Comparison of ENCODE assay signal across 35 cellular contexts in the genomic region with DNA sequence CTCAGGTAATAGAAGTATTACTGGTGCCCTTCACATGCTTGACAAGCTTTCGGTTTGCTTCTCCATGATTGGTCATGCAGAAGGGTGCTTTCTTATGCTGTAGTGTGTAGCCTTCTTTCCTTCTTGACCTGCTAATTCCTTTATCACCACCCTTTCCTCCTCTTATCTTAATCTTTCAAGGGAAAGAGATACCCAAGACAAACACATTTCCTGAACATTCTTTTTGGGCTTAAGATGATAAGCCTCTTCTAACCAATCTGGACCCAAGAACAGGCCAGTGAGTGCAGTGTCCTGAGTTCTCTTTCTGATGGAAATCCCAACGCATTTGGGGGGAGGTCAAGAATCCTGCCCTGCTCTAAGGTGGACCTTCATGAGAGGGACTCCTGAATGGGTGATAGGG. TPM values are rescaled to one million over a fixed set of nuclear protein-coding genes. Genes with fewer than 3 reads are reported as not detected.
"Had no signal": no experiment of that assay in that cellular context is flagged by ENCODE, and none has a peak within 500 bp of the region (broad histone marks: within the 10 kb centered on the region; RNA-seq: fewer than 3 reads in every experiment).

No MANE protein-coding gene starts in this region.

- H3K27ac ChIP-seq: ascending aorta, VCaP had no signal

- H3K4me1 ChIP-seq: ascending aorta had no signal

- H3K4me3 Mint-ChIP-seq: activated CD4-positive, alpha-beta memory T cell treated with anti-CD3 and anti-CD28 coated beads, Interleukin-2, amount 10 ng/mL, durations not matched to agents 7 days and 5 days; activated CD4-positive, alpha-beta T cell treated with anti-CD3 and anti-CD28 coated beads for 36 hours; activated CD4-positive, alpha-beta T cell treated with anti-CD3 and anti-CD28 coated beads, Interleukin-2, amount 10 ng/mL, durations not matched to agents 7 days and 5 days; activated CD8-positive, alpha-beta memory T cell treated with anti-CD3 and anti-CD28 coated beads, Interleukin-2, amount 10 ng/mL, durations not matched to agents 7 days and 5 days; activated CD8-positive, alpha-beta T cell treated with anti-CD3 and anti-CD28 coated beads, Interleukin-2, amount 10 ng/mL, durations not matched to agents 7 days and 5 days; activated naive CD4-positive, alpha-beta T cell treated with anti-CD3 and anti-CD28 coated beads, Interleukin-2, amount 10 ng/mL, durations not matched to agents 7 days and 5 days; activated naive CD4-positive, alpha-beta T cell treated with anti-CD3 and anti-CD28 coated beads, Interleukin-2, amount 50 U/mL, for 24 hours; activated naive CD8-positive, alpha-beta T cell; activated naive CD8-positive, alpha-beta T cell treated with anti-CD3 and anti-CD28 coated beads, Interleukin-2, amount 10 ng/mL, durations not matched to agents 7 days and 5 days; activated naive CD8-positive, alpha-beta T cell treated with anti-CD3 and anti-CD28 coated beads, Interleukin-2, amount 50 U/mL, for 24 hours; activated T-cell treated with anti-CD3 and anti-CD28 coated beads, Interleukin-2, amount 50 U/mL, for 24 hours; brain; T-helper 1 cell treated with Interleukin-12 subunit alpha and Interleukin-12 subunit beta and Interleukin-4 antibody, amounts not matched to agents 30 μg/mL and 1 μg/mL, for 36 hours; T-helper 2 cell treated with Interferon-gamma antibody and Interleukin-4, amounts not matched to agents 5 μg/mL and 100 μg/mL, for 36 hours; WTC11 had no signal

- H3K4me1 Mint-ChIP-seq: activated CD4-positive, alpha-beta memory T cell treated with anti-CD3 and anti-CD28 coated beads, Interleukin-2, amount 10 ng/mL, durations not matched to agents 7 days and 5 days; activated CD4-positive, alpha-beta T cell treated with anti-CD3 and anti-CD28 coated beads for 36 hours; activated CD4-positive, alpha-beta T cell treated with anti-CD3 and anti-CD28 coated beads, Interleukin-2, amount 10 ng/mL, durations not matched to agents 7 days and 5 days; activated CD8-positive, alpha-beta memory T cell treated with anti-CD3 and anti-CD28 coated beads, Interleukin-2, amount 10 ng/mL, durations not matched to agents 7 days and 5 days; activated naive CD4-positive, alpha-beta T cell treated with anti-CD3 and anti-CD28 coated beads, Interleukin-2, amount 10 ng/mL, durations not matched to agents 7 days and 5 days; activated naive CD4-positive, alpha-beta T cell treated with anti-CD3 and anti-CD28 coated beads, Interleukin-2, amount 50 U/mL, for 24 hours; activated naive CD8-positive, alpha-beta T cell treated with anti-CD3 and anti-CD28 coated beads, Interleukin-2, amount 10 ng/mL, durations not matched to agents 7 days and 5 days; activated naive CD8-positive, alpha-beta T cell treated with anti-CD3 and anti-CD28 coated beads, Interleukin-2, amount 50 U/mL, for 24 hours had no signal

- DNase-seq: activated CD4-positive, alpha-beta memory T cell treated with anti-CD3 and anti-CD28 coated beads, Interleukin-2, amount 10 ng/mL, durations not matched to agents 7 days and 5 days; activated CD4-positive, alpha-beta T cell treated with anti-CD3 and anti-CD28 coated beads for 1 hour; activated CD4-positive, alpha-beta T cell treated with anti-CD3 and anti-CD28 coated beads for 36 hours; activated CD4-positive, alpha-beta T cell treated with anti-CD3 and anti-CD28 coated beads for 48 hours; activated CD4-positive, alpha-beta T cell treated with anti-CD3 and anti-CD28 coated beads, Interleukin-2, amount 10 ng/mL, durations not matched to agents 7 days and 5 days; activated CD4-positive, alpha-beta T cell treated with anti-CD3 and anti-CD28 coated beads, Interleukin-2, amount 50 U/mL, for 48 hours; activated CD4-positive, CD25-positive, alpha-beta regulatory T cell; activated CD8-positive, alpha-beta memory T cell treated with anti-CD3 and anti-CD28 coated beads for 24 hours; activated CD8-positive, alpha-beta memory T cell treated with anti-CD3 and anti-CD28 coated beads, Interleukin-2, amount 10 ng/mL, durations not matched to agents 7 days and 5 days; activated CD8-positive, alpha-beta memory T cell treated with anti-CD3 and anti-CD28 coated beads, Interleukin-2, amount 50 U/mL, for 48 hours; activated CD8-positive, alpha-beta T cell treated with anti-CD3 and anti-CD28 coated beads, Interleukin-2, amount 10 ng/mL, durations not matched to agents 7 days and 5 days; activated effector memory CD4-positive, alpha-beta T cell treated with Interleukin-2 at 50 U/mL for 16 hours; activated gamma-delta T cell; activated naive CD4-positive, alpha-beta T cell treated with anti-CD3 and anti-CD28 coated beads, Interleukin-2, amount 10 ng/mL, durations not matched to agents 7 days and 5 days; activated naive CD4-positive, alpha-beta T cell treated with Interleukin-2 at 50 U/mL for 16 hours; activated naive CD8-positive, alpha-beta T cell treated with anti-CD3 and anti-CD28 coated beads, Interleukin-2, amount 10 ng/mL, durations not matched to agents 7 days and 5 days; activated naive CD8-positive, alpha-beta T cell treated with anti-CD3 and anti-CD28 coated beads, Interleukin-2, amount 50 U/mL, for 24 hours; activated T-cell treated with anti-CD3 and anti-CD28 coated beads, Interleukin-2, amount 50 U/mL, for 24 hours; activated T-cell treated with anti-CD3 and anti-CD28 coated beads, Interleukin-2, amount 50 U/mL, for 48 hours; amygdala; anterior cingulate cortex; central memory CD4-positive, alpha-beta T cell; SW 1271; T-helper 1 cell; T-helper 2 cell; T-helper 9 cell had no signal

- H3K27me3 ChIP-seq: ascending aorta had no signal

- H3K4me3 ChIP-seq: ascending aorta had no signal

- H3K9me3 ChIP-seq: ascending aorta had no signal

- H3K27me3 Mint-ChIP-seq: activated CD4-positive, alpha-beta memory T cell treated with anti-CD3 and anti-CD28 coated beads, Interleukin-2, amount 10 ng/mL, durations not matched to agents 7 days and 5 days; activated naive CD8-positive, alpha-beta T cell had no signal

- H3K36me3 ChIP-seq: ascending aorta had no signal

- H3K36me3 Mint-ChIP-seq: activated CD8-positive, alpha-beta memory T cell treated with anti-CD3 and anti-CD28 coated beads, Interleukin-2, amount 10 ng/mL, durations not matched to agents 7 days and 5 days; activated naive CD4-positive, alpha-beta T cell treated with anti-CD3 and anti-CD28 coated beads, Interleukin-2, amount 10 ng/mL, durations not matched to agents 7 days and 5 days; activated naive CD4-positive, alpha-beta T cell treated with anti-CD3 and anti-CD28 coated beads, Interleukin-2, amount 50 U/mL, for 24 hours; activated naive CD8-positive, alpha-beta T cell; activated naive CD8-positive, alpha-beta T cell treated with anti-CD3 and anti-CD28 coated beads, Interleukin-2, amount 10 ng/mL, durations not matched to agents 7 days and 5 days; brain; WTC11 had no signal

- H3K27ac Mint-ChIP-seq: activated CD4-positive, alpha-beta memory T cell treated with anti-CD3 and anti-CD28 coated beads, Interleukin-2, amount 10 ng/mL, durations not matched to agents 7 days and 5 days; activated CD4-positive, alpha-beta T cell treated with anti-CD3 and anti-CD28 coated beads for 36 hours; activated CD4-positive, alpha-beta T cell treated with anti-CD3 and anti-CD28 coated beads, Interleukin-2, amount 10 ng/mL, durations not matched to agents 7 days and 5 days; activated CD8-positive, alpha-beta memory T cell treated with anti-CD3 and anti-CD28 coated beads, Interleukin-2, amount 10 ng/mL, durations not matched to agents 7 days and 5 days; activated CD8-positive, alpha-beta T cell treated with anti-CD3 and anti-CD28 coated beads, Interleukin-2, amount 10 ng/mL, durations not matched to agents 7 days and 5 days; activated naive CD4-positive, alpha-beta T cell treated with anti-CD3 and anti-CD28 coated beads, Interleukin-2, amount 10 ng/mL, durations not matched to agents 7 days and 5 days; activated naive CD4-positive, alpha-beta T cell treated with anti-CD3 and anti-CD28 coated beads, Interleukin-2, amount 50 U/mL, for 24 hours; activated naive CD8-positive, alpha-beta T cell; activated naive CD8-positive, alpha-beta T cell treated with anti-CD3 and anti-CD28 coated beads, Interleukin-2, amount 10 ng/mL, durations not matched to agents 7 days and 5 days; activated naive CD8-positive, alpha-beta T cell treated with anti-CD3 and anti-CD28 coated beads, Interleukin-2, amount 50 U/mL, for 24 hours; activated T-cell treated with anti-CD3 and anti-CD28 coated beads, Interleukin-2, amount 50 U/mL, for 24 hours; activated T-helper 2 cell treated with anti-CD3 and anti-CD28 coated beads, Interferon-gamma antibody, Interleukin-2, Interleukin-4, amounts not matched to agents 10 μg/mL and 5 μg/mL and 100 μg/mL, durations not matched to agents 14 hours and 24 hours and 36 hours; brain; T-helper 1 cell treated with Interleukin-12 subunit alpha and Interleukin-12 subunit beta and Interleukin-4 antibody, amounts not matched to agents 30 μg/mL and 1 μg/mL, for 36 hours; T-helper 2 cell treated with Interferon-gamma antibody and Interleukin-4, amounts not matched to agents 5 μg/mL and 100 μg/mL, for 36 hours; WTC11 had no signal

- H3K9me3 Mint-ChIP-seq: activated CD4-positive, alpha-beta memory T cell treated with anti-CD3 and anti-CD28 coated beads, Interleukin-2, amount 10 ng/mL, durations not matched to agents 7 days and 5 days; activated CD4-positive, alpha-beta T cell treated with anti-CD3 and anti-CD28 coated beads, Interleukin-2, amount 10 ng/mL, durations not matched to agents 7 days and 5 days; activated naive CD4-positive, alpha-beta T cell treated with anti-CD3 and anti-CD28 coated beads, Interleukin-2, amount 10 ng/mL, durations not matched to agents 7 days and 5 days; activated naive CD4-positive, alpha-beta T cell treated with anti-CD3 and anti-CD28 coated beads, Interleukin-2, amount 50 U/mL, for 24 hours; activated naive CD8-positive, alpha-beta T cell treated with anti-CD3 and anti-CD28 coated beads, Interleukin-2, amount 10 ng/mL, durations not matched to agents 7 days and 5 days; activated naive CD8-positive, alpha-beta T cell treated with anti-CD3 and anti-CD28 coated beads, Interleukin-2, amount 50 U/mL, for 24 hours; activated T-cell treated with anti-CD3 and anti-CD28 coated beads, Interleukin-2, amount 50 U/mL, for 24 hours; activated T-helper 2 cell treated with anti-CD3 and anti-CD28 coated beads, Interferon-gamma antibody, Interleukin-2, Interleukin-4, amounts not matched to agents 10 μg/mL and 5 μg/mL and 100 μg/mL, durations not matched to agents 14 hours and 24 hours and 36 hours; brain; T-helper 1 cell treated with Interleukin-12 subunit alpha and Interleukin-12 subunit beta and Interleukin-4 antibody, amounts not matched to agents 30 μg/mL and 1 μg/mL, for 36 hours; T-helper 2 cell treated with Interferon-gamma antibody and Interleukin-4, amounts not matched to agents 5 μg/mL and 100 μg/mL, for 36 hours had no signal

RNA-seq across cellular contexts. Expression of a gene that starts 33.8 kb away (rescaled TPM):
- total RNA-seq: activated CD4-positive, alpha-beta memory T cell treated with anti-CD3 and anti-CD28 coated beads, Interleukin-2, amount 10 ng/mL, durations not matched to agents 7 days and 5 days; activated CD4-positive, alpha-beta T cell treated with anti-CD3 and anti-CD28 coated beads for 36 hours; activated CD4-positive, alpha-beta T cell treated with anti-CD3 and anti-CD28 coated beads, Interleukin-2, amount 10 ng/mL, durations not matched to agents 7 days and 5 days; activated CD8-positive, alpha-beta memory T cell treated with anti-CD3 and anti-CD28 coated beads, Interleukin-2, amount 10 ng/mL, durations not matched to agents 7 days and 5 days; activated CD8-positive, alpha-beta T cell treated with anti-CD3 and anti-CD28 coated beads, Interleukin-2, amount 10 ng/mL, durations not matched to agents 7 days and 5 days; activated naive CD8-positive, alpha-beta T cell treated with anti-CD3 and anti-CD28 coated beads, Interleukin-2, amount 10 ng/mL, durations not matched to agents 7 days and 5 days; activated T-helper 2 cell treated with anti-CD3 and anti-CD28 coated beads, Interferon-gamma antibody, Interleukin-2, Interleukin-4, amounts not matched to agents 10 μg/mL and 5 μg/mL and 100 μg/mL, durations not matched to agents 14 hours and 24 hours and 36 hours; ascending aorta had no signal
